ENCODE assay signal across 1 cellular context in genomic region chr17:38415250-38416194, GRCh38.
TF ChIP-seq lines count a peak whose summit lies in the region.

No MANE protein-coding gene starts in this region.

TF ChIP-seq in HepG2, 621 proteins besides CTCF, POLR2A, EP300 and RAD21 (continued from another document and continues in another):
- TF ChIP-seq PRDM4 (CRISPR knock-in tag; IDR thresholded peaks at IDR 0.05; ENCODE audit: borderline replicate concordance) (peak; percentile 27; the same call in 1 of the 2 replicates), SIN3B (IDR thresholded peaks at IDR 0.05; ENCODE audit: low read length) (no peak), BRF2 (CRISPR knock-in tag; IDR thresholded peaks at IDR 0.05) (no peak), POLR2AphosphoS5 (IDR thresholded peaks at IDR 0.05; ENCODE audit: low read depth, low read length) (peak; percentile 67), PHB2 (IDR thresholded peaks at IDR 0.05; ENCODE audit: partially characterized antibody) (no peak), KLF12 (CRISPR knock-in tag; IDR thresholded peaks at IDR 0.05; ENCODE audit: borderline replicate concordance) (no peak), HES4 (CRISPR knock-in tag; IDR thresholded peaks at IDR 0.05; ENCODE audit: borderline replicate concordance) (0 out of 2 replicates have a peak, but pooled peaks have one; percentile 47), TOPORS (CRISPR knock-in tag; IDR thresholded peaks at IDR 0.05) (no peak), PRDM15 (CRISPR knock-in tag; IDR thresholded peaks at IDR 0.05) (no peak), ZNF605 (CRISPR knock-in tag; IDR thresholded peaks at IDR 0.05) (peak; percentile 29; the same call in 1 of the 2 replicates), ZNF572 (CRISPR knock-in tag; IDR thresholded peaks at IDR 0.05) (no peak), ZNF737 (CRISPR knock-in tag; IDR thresholded peaks at IDR 0.05; ENCODE audit: borderline replicate concordance) (no peak), REPIN1 (CRISPR knock-in tag; IDR thresholded peaks at IDR 0.05; ENCODE audit: borderline replicate concordance, low read depth) (peak; percentile 55; the same call in 1 of the 2 replicates), LBX2 (CRISPR knock-in tag; IDR thresholded peaks at IDR 0.05; ENCODE audit: borderline replicate concordance) (no peak), AGO1 (IDR thresholded peaks at IDR 0.05; ENCODE audit: low read depth, low read length, poor library complexity, severe bottlenecking) (no peak), GTF3A (CRISPR knock-in tag; conservative IDR thresholded peaks at IDR 0.05) (no peak; the same call in 1 of the 2 replicates), POLR2G (IDR thresholded peaks at IDR 0.05; ENCODE audit: low read depth, low read length) (peak; percentile 96), SOX13 (IDR thresholded peaks at IDR 0.05) (no peak), SOX13 (CRISPR knock-in tag; conservative IDR thresholded peaks at IDR 0.05 in 1 of 2, IDR thresholded peaks at IDR 0.05 in 1 of 2) (peak in 1 of 2 experiments; percentile 87; a peak in 2 of 4 replicates), KLF9 (CRISPR knock-in tag; IDR thresholded peaks at IDR 0.05; ENCODE audit: low read depth) (no peak), TBL1XR1 (IDR thresholded peaks at IDR 0.05; ENCODE audit: borderline replicate concordance, low read length, partially characterized antibody) (no peak), ZNF678 (CRISPR knock-in tag; IDR thresholded peaks at IDR 0.05) (no peak; the same call in 1 of the 2 replicates), ZNF7 (CRISPR knock-in tag; IDR thresholded peaks at IDR 0.05) (no peak), MAFK (conservative IDR thresholded peaks at IDR 0.05 in 1 of 2, IDR thresholded peaks at IDR 0.05 in 1 of 2; ENCODE audit: low read length in 2 of 2) (no peak), PREB (CRISPR knock-in tag; IDR thresholded peaks at IDR 0.05) (no peak), SAP130 (CRISPR knock-in tag; IDR thresholded peaks at IDR 0.05; ENCODE audit: low read depth) (peak; percentile 61; the same call in 1 of the 2 replicates), U2AF1 (optimal IDR thresholded peaks at IDR 0.05; ENCODE audit: low read depth, low read length) (no peak), ZNF563 (CRISPR knock-in tag; IDR thresholded peaks at IDR 0.05) (no peak), KAT8 (CRISPR knock-in tag; IDR thresholded peaks at IDR 0.05) (peak; percentile 75; the same call in 1 of the 2 replicates), ZNF709 (CRISPR knock-in tag; IDR thresholded peaks at IDR 0.05) (no peak)
- TF ChIP-seq, protein P1, sequence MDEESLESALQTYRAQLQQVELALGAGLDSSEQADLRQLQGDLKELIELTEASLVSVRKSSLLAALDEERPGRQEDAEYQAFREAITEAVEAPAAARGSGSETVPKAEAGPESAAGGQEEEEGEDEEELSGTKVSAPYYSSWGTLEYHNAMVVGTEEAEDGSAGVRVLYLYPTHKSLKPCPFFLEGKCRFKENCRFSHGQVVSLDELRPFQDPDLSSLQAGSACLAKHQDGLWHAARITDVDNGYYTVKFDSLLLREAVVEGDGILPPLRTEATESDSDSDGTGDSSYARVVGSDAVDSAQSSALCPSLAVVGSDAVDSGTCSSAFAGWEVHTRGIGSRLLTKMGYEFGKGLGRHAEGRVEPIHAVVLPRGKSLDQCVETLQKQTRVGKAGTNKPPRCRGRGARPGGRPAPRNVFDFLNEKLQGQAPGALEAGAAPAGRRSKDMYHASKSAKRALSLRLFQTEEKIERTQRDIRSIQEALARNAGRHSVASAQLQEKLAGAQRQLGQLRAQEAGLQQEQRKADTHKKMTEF (CRISPR knock-in tag; IDR thresholded peaks at IDR 0.05), result peak; percentile 43
- TF ChIP-seq, protein P2, sequence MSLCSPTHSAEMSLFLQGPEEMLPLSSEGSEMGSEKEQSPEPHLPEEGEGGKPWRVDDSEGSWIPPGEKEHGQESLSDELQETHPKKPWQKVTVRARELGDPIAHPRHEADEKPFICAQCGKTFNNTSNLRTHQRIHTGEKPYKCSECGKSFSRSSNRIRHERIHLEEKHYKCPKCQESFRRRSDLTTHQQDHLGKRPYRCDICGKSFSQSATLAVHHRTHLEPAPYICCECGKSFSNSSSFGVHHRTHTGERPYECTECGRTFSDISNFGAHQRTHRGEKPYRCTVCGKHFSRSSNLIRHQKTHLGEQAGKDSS (CRISPR knock-in tag; IDR thresholded peaks at IDR 0.05; ENCODE audit: borderline replicate concordance, low read depth), result no peak; the same call in 1 of the 2 replicates
- TF ChIP-seq, protein P3, sequence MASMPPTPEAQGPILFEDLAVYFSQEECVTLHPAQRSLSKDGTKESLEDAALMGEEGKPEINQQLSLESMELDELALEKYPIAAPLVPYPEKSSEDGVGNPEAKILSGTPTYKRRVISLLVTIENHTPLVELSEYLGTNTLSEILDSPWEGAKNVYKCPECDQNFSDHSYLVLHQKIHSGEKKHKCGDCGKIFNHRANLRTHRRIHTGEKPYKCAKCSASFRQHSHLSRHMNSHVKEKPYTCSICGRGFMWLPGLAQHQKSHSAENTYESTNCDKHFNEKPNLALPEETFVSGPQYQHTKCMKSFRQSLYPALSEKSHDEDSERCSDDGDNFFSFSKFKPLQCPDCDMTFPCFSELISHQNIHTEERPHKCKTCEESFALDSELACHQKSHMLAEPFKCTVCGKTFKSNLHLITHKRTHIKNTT (CRISPR knock-in tag; IDR thresholded peaks at IDR 0.05), result no peak
- TF ChIP-seq, protein P4, sequence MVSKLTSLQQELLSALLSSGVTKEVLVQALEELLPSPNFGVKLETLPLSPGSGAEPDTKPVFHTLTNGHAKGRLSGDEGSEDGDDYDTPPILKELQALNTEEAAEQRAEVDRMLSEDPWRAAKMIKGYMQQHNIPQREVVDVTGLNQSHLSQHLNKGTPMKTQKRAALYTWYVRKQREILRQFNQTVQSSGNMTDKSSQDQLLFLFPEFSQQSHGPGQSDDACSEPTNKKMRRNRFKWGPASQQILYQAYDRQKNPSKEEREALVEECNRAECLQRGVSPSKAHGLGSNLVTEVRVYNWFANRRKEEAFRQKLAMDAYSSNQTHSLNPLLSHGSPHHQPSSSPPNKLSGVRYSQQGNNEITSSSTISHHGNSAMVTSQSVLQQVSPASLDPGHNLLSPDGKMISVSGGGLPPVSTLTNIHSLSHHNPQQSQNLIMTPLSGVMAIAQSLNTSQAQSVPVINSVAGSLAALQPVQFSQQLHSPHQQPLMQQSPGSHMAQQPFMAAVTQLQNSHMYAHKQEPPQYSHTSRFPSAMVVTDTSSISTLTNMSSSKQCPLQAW (CRISPR knock-in tag; IDR thresholded peaks at IDR 0.05), result no peak; the same call in 1 of the 2 replicates
- TF ChIP-seq, protein P5, sequence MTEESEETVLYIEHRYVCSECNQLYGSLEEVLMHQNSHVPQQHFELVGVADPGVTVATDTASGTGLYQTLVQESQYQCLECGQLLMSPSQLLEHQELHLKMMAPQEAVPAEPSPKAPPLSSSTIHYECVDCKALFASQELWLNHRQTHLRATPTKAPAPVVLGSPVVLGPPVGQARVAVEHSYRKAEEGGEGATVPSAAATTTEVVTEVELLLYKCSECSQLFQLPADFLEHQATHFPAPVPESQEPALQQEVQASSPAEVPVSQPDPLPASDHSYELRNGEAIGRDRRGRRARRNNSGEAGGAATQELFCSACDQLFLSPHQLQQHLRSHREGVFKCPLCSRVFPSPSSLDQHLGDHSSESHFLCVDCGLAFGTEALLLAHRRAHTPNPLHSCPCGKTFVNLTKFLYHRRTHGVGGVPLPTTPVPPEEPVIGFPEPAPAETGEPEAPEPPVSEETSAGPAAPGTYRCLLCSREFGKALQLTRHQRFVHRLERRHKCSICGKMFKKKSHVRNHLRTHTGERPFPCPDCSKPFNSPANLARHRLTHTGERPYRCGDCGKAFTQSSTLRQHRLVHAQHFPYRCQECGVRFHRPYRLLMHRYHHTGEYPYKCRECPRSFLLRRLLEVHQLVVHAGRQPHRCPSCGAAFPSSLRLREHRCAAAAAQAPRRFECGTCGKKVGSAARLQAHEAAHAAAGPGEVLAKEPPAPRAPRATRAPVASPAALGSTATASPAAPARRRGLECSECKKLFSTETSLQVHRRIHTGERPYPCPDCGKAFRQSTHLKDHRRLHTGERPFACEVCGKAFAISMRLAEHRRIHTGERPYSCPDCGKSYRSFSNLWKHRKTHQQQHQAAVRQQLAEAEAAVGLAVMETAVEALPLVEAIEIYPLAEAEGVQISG (CRISPR knock-in tag; IDR thresholded peaks at IDR 0.05), result peak; percentile 48; the same call in 1 of the 2 replicates
